Comparison of ENCODE assay signal across 8 cellular contexts in genomic region chr1:85465791-85466134, GRCh38. TPM values are rescaled to one million over a fixed set of nuclear protein-coding genes. Genes with fewer than 3 reads are reported as not detected.
DNase-seq lines count a peak whose midpoint lies in the region; ATAC-seq and TF ChIP-seq lines count a peak whose summit lies in the region.

No MANE protein-coding gene starts in this region.

- no peaks in the 10 kb centered on the region for H3K27me3 ChIP-seq in ascending aorta
- H3K27me3 ChIP-seq in left lung = peaks cover 0 to 28% of the 10 kb centered on the region in 2 donors
- no peaks in the 10 kb centered on the region for H3K27me3 ChIP-seq in thyroid gland
- peaks cover 51% of the 10 kb centered on the region for H3K27me3 ChIP-seq in CD4-positive, alpha-beta T cell (ENCODE audit: control insufficient read depth, insufficient read depth, low read length)

- ATAC-seq in activated T-cell treated with anti-CD3 and anti-CD28 coated beads, Interleukin-2, amount 50 U/mL, for 72 hours (replicated peaks in 1 of 2) = no peak
- ATAC-seq in left lung (no peak), HG03097 (IDR thresholded peaks at IDR 0.05; ENCODE audit: low FRiP score, unreplicated experiment) (no peak)
- ATAC-seq in CD4-positive, alpha-beta T cell (ENCODE audit: poor library complexity) = no peak

- DNase-seq in activated T-cell treated with anti-CD3 and anti-CD28 coated beads, Interleukin-2, amount 50 U/mL, for 72 hours = no peak
- DNase-seq in activated T-cell treated with anti-CD3 and anti-CD28 coated beads for 4 hours = no peak
- no peak for DNase-seq in ascending aorta (ENCODE audit: low spot score in 2 of 2)
- no peak for DNase-seq in left lung
- DNase-seq in thyroid gland = no peak
- DNase-seq in NCI-H2029 (lab: John Stamatoyannopoulos, UW) = no peak
- DNase-seq in CD4-positive, alpha-beta T cell = no peak

- TF ChIP-seq CTCF in ascending aorta (IDR thresholded peaks at IDR 0.05) = no peak
- TF ChIP-seq CTCF in left lung (IDR thresholded peaks at IDR 0.05) = no peak
- no peak for TF ChIP-seq CTCF in thyroid gland (IDR thresholded peaks at IDR 0.05)
- no peak for TF ChIP-seq CTCF in CD4-positive, alpha-beta T cell (IDR thresholded peaks at IDR 0.05)

- H3K4me1 Mint-ChIP-seq in activated T-cell treated with anti-CD3 and anti-CD28 coated beads, Interleukin-2, amount 50 U/mL, for 72 hours (ENCODE audit: low read depth) = peaks cover 6% of the 10 kb centered on the region
- no peaks in the 10 kb centered on the region for H3K4me1 Mint-ChIP-seq in CD4-positive, alpha-beta T cell (ENCODE audit: low read depth)

- H3K9me3 ChIP-seq in ascending aorta (no peaks in the 10 kb centered on the region), left lung (no peaks in the 10 kb centered on the region), thyroid gland (no peaks in the 10 kb centered on the region)
- no peaks in the 10 kb centered on the region for H3K9me3 ChIP-seq in CD4-positive, alpha-beta T cell (ENCODE audit: control insufficient read depth, low read length)

- no peak overlapping the region for H3K27ac Mint-ChIP-seq in activated T-cell treated with anti-CD3 and anti-CD28 coated beads, Interleukin-2, amount 50 U/mL, for 72 hours
- no peak overlapping the region for H3K27ac Mint-ChIP-seq in CD4-positive, alpha-beta T cell

- intact Hi-C loops in ascending aorta (cut with DNase I) = loop anchor here (2.0 to 10.0 kb wide), 3 partner anchors 61 to 229 kb away; partner anchors contain the start of gene CCN1
- intact Hi-C loops in left lung (cut with DNase I) = no loop called here
- intact Hi-C loops in thyroid gland (cut with DNase I) = loop anchor here (10.0 kb wide), 1 partner anchor 131 kb away; no protein-coding TSS in a partner anchor
- intact Hi-C loops in CD4-positive, alpha-beta T cell (cut with DNase I, micrococcal nuclease) = no loop called here

- H3K36me3 ChIP-seq in ascending aorta (no peaks in the 10 kb centered on the region), left lung (no peaks in the 10 kb centered on the region), thyroid gland (no peaks in the 10 kb centered on the region)

- POLR2A ChIA-PET in CD4-positive, alpha-beta T cell (lab: Charles Lee) = no interaction called here

- peak overlapping the region; percentile 86 to 90 for H3K4me3 ChIP-seq in ascending aorta
- no peak overlapping the region for H3K4me3 ChIP-seq in left lung
- no peak overlapping the region for H3K4me3 ChIP-seq in thyroid gland (replicated peaks in 1 of 3)

- 33 to 58% methylated on average over 1 of the region's 1 CpG for WGBS in thyroid gland, 2 donors

- no peak for TF ChIP-seq POLR2A in thyroid gland (IDR thresholded peaks at IDR 0.05)

- peak overlapping the region; percentile 33 to 46 for H3K4me3 Mint-ChIP-seq in activated T-cell treated with anti-CD3 and anti-CD28 coated beads, Interleukin-2, amount 50 U/mL, for 72 hours
- H3K4me3 Mint-ChIP-seq in CD4-positive, alpha-beta T cell = no peak overlapping the region

- H3K4me1 ChIP-seq in ascending aorta = peaks cover 0 to 4% of the 10 kb centered on the region in 2 donors
- H3K4me1 ChIP-seq in left lung = peaks cover 0 to 16% of the 10 kb centered on the region in 2 donors
- H3K4me1 ChIP-seq in thyroid gland = peaks cover 6 to 16% of the 10 kb centered on the region in 2 donors

- peaks cover 71% of the 10 kb centered on the region for H3K27me3 Mint-ChIP-seq in activated T-cell treated with anti-CD3 and anti-CD28 coated beads, Interleukin-2, amount 50 U/mL, for 72 hours (ENCODE audit: low read depth)
- H3K27me3 Mint-ChIP-seq in CD4-positive, alpha-beta T cell = peaks cover 69% of the 10 kb centered on the region

- CTCF ChIA-PET in CD4-positive, alpha-beta T cell (lab: Charles Lee) = no interaction called here

- H3K9me3 Mint-ChIP-seq in activated T-cell treated with anti-CD3 and anti-CD28 coated beads, Interleukin-2, amount 50 U/mL, for 72 hours = no peaks in the 10 kb centered on the region
- no peaks in the 10 kb centered on the region for H3K9me3 Mint-ChIP-seq in CD4-positive, alpha-beta T cell

- H3K27ac ChIP-seq in ascending aorta = peak overlapping the region; percentile 86
- peak overlapping the region; percentile 80 to 82 for H3K27ac ChIP-seq in left lung
- H3K27ac ChIP-seq in thyroid gland = peak overlapping the region; percentile 43 to 87 (median 85)
- H3K27ac ChIP-seq in CD4-positive, alpha-beta T cell (ENCODE audit: low read depth, low read length) = no peak overlapping the region

- peaks cover 0 to 1% of the 10 kb centered on the region in 2 donors for H3K36me3 Mint-ChIP-seq in activated T-cell treated with anti-CD3 and anti-CD28 coated beads, Interleukin-2, amount 50 U/mL, for 72 hours (ENCODE audit: insufficient read depth in 2 of 2)
- H3K36me3 Mint-ChIP-seq in CD4-positive, alpha-beta T cell (ENCODE audit: low read depth) = no peaks in the 10 kb centered on the region

RNA-seq across cellular contexts. Expression of gene DDAH1, which starts 0.8 kb away (rescaled TPM):
- total RNA-seq in activated T-cell treated with anti-CD3 and anti-CD28 coated beads, Interleukin-2, amount 50 U/mL, for 72 hours = under 1 TPM; 0.09 to 0.38 TPM
- total RNA-seq in ascending aorta (8.5 TPM), left lung (100 to 1,000 TPM in 1 of 2 donors, 10 to 100 TPM in 1; 71.5 to 121 TPM), thyroid gland (10 to 100 TPM; 17.5 to 64.2 (median 40.0) TPM)
- not detected for total RNA-seq in CD4-positive, alpha-beta T cell

Comparison
In these comparisons a context has a peak if more than half of its experiments do, and no peak if none do; other contexts are left out.
1. H3K4me3 ChIP-seq: peak in ascending aorta (2 of 2); none in left lung (0 of 2) and thyroid gland (0 of 3).
2. intact Hi-C loops: an anchor here in ascending aorta (2.0 to 10.0 kb wide) and thyroid gland (10.0 kb wide); none called in left lung and CD4-positive, alpha-beta T cell.